28 cellular contexts compared by ENCODE assay signal in genomic region chr3:107294117-107294516, GRCh38.
"Had no signal": no experiment of that assay in that cellular context is flagged by ENCODE, and none has a peak within 500 bp of the region (broad histone marks: within the 10 kb centered on the region; RNA-seq: fewer than 3 reads in every experiment).

No MANE protein-coding gene starts in this region.

- DNase-seq: natural killer cell; occipital lobe; ovary; posterior cingulate gyrus; psoas muscle; right cardiac atrium; spleen; stimulated activated CD4-positive, alpha-beta T cell treated with anti-CD3 and anti-CD28 coated beads, Interleukin-12 subunit alpha, Interleukin-12 subunit beta, amount 100 ng/mL, for 4 hours; stimulated activated CD4-positive, alpha-beta T cell treated with anti-CD3 and anti-CD28 coated beads, Interleukin-1b, Interleukin-23, amount 100 ng/mL, for 48 hours; stimulated activated CD4-positive, alpha-beta T cell treated with anti-CD3 and anti-CD28 coated beads, Interleukin-4, amount 100 ng/mL, for 1 hour; stimulated activated CD4-positive, alpha-beta T cell treated with anti-CD3 and anti-CD28 coated beads, Interleukin-4, amount 100 ng/mL, for 4 hours; stimulated activated CD8-positive, alpha-beta memory T cell treated with anti-CD3 and anti-CD28 coated beads, Interleukin-4, amount 100 ng/mL, for 48 hours; stimulated activated naive CD4-positive, alpha-beta T cell; stimulated activated naive CD8-positive, alpha-beta T cell treated with anti-CD3 and anti-CD28 coated beads, Interleukin-15, amount 100 ng/mL, for 72 hours; stimulated activated naive CD8-positive, alpha-beta T cell treated with anti-CD3 and anti-CD28 coated beads, Interleukin-15, Interleukin-2, amounts not matched to agents 100 U/mL and 50 U/mL, for 24 hours; substantia nigra; testis; tibial artery; transverse colon; upper lobe of right lung; uterus had no signal

- H3K9me3 ChIP-seq: suprapubic skin, testis had no signal

- H3K79me2 ChIP-seq: parathyroid adenoma had no signal

- H3K36me3 ChIP-seq: neural progenitor cell, ovary, spleen, suprapubic skin, tibial artery, transverse colon, upper lobe of right lung, uterus had no signal

- ATAC-seq: natural killer cell; psoas muscle; right cardiac atrium; sciatic nerve; stimulated activated memory B cell treated with anti-CD40 and anti-IgM and Interleukin-4, amounts not matched to agents 10 μg/mL and 1 μg/mL and 100 μg/mL, for 72 hours; stimulated activated naive CD8-positive, alpha-beta T cell treated with anti-CD3 and anti-CD28 coated beads, Interleukin-15, amount 100 ng/mL, for 72 hours; stimulated activated naive CD8-positive, alpha-beta T cell treated with anti-CD3 and anti-CD28 coated beads, Interleukin-15, Interleukin-2, amounts not matched to agents 100 U/mL and 50 U/mL, for 24 hours; upper lobe of right lung had no signal

- H3K9ac ChIP-seq: neural progenitor cell, parathyroid adenoma had no signal

- H3K27me3 ChIP-seq: neural progenitor cell, ovary, spleen, suprapubic skin, testis, tibial artery, transverse colon, upper lobe of right lung, uterus had no signal

- H3K4me1 ChIP-seq: psoas muscle, spleen, suprapubic skin, testis, tibial artery, transverse colon, upper lobe of right lung, uterus had no signal

- H3K27ac ChIP-seq: neural progenitor cell, ovary, parathyroid adenoma, psoas muscle, skin epidermis, spleen, suprapubic skin, testis, tibial artery, transverse colon, upper lobe of right lung, uterus had no signal

- H2AFZ ChIP-seq: neural progenitor cell, parathyroid adenoma had no signal

- H3K4me3 ChIP-seq: neural progenitor cell, ovary, psoas muscle, skin epidermis, smooth muscle cell, spleen, suprapubic skin, testis, tibial artery, transverse colon, upper lobe of right lung, uterus had no signal

- H3K4me2 ChIP-seq: neural progenitor cell, smooth muscle cell had no signal
